ENCODE assay signal across 8 cellular contexts in genomic region chr16:84505249-84506156, GRCh38. TPM values are rescaled to one million over a fixed set of nuclear protein-coding genes. Genes with fewer than 3 reads are reported as not detected.
DNase-seq lines count a peak whose midpoint lies in the region; TF ChIP-seq lines count a peak whose summit lies in the region.

No MANE protein-coding gene starts in this region.

- H2AFZ ChIP-seq in PC-9 (peak overlapping the region; percentile 61; the same call in 1 of the 2 replicates), trophoblast cell (ENCODE audit: insufficient read depth, low read length, poor library complexity) (no peak overlapping the region)

- H3F3A ChIP-seq in PC-9 (ENCODE audit: insufficient read depth, low read depth) = peaks cover 39% of the 10 kb centered on the region

- H3K79me2 ChIP-seq in PC-9 (ENCODE audit: low read depth) (peaks cover 27% of the 10 kb centered on the region), trophoblast cell (ENCODE audit: control insufficient read depth, insufficient read depth, low read length, poor library complexity) (peaks cover 6% of the 10 kb centered on the region)

- H3K36me3 ChIP-seq in GM06990 (ENCODE audit: control insufficient read depth, insufficient read depth, low read length) (no peaks in the 10 kb centered on the region; the same call in 1 of the 2 replicates), PC-9 (ENCODE audit: low read depth) (0 out of 2 replicates have a peak, but pooled peaks cover 1% of the 10 kb centered on the region), esophagus (ENCODE audit: control insufficient read depth in 2 of 2, insufficient read depth in 2 of 2, low read length in 1 of 2) (no peaks in the 10 kb centered on the region), trophoblast cell (ENCODE audit: control insufficient read depth in 1 of 2, insufficient read depth in 2 of 2, low read length in 2 of 2) (peaks cover 2 to 4% of the 10 kb centered on the region in 2 experiments)

- H3K9me3 ChIP-seq in PC-9 (ENCODE audit: insufficient read depth, low read depth) (no peaks in the 10 kb centered on the region), esophagus (ENCODE audit: control insufficient read depth in 2 of 2, insufficient read depth in 1 of 2, low read depth in 1 of 2, low read length in 1 of 2) (no peaks in the 10 kb centered on the region), trophoblast cell (ENCODE audit: insufficient read depth, low read depth, low read length) (peaks cover 5% of the 10 kb centered on the region)

- BruUV-seq in PC-9 (replicated peaks; lab: Mats Ljungman, UMichigan) = TSS peak; percentile 25

- H2AK5ac ChIP-seq in trophoblast cell (ENCODE audit: low read length) = peak overlapping the region; percentile 87

- TF ChIP-seq CTCF in GM06990 (IDR thresholded peaks at IDR 0.05; ENCODE audit: insufficient read depth, low read length, poor library complexity, severe bottlenecking) = no peak
- no peak for TF ChIP-seq CTCF in PC-9 (conservative IDR thresholded peaks at IDR 0.05)

- CTCF ChIA-PET in PC-9 (lab: Charles Lee) = interaction anchor here (0.6 to 1.1 kb wide), 8 partner anchors 40 to 421 kb away, joined by 3 to 8 read pairs (median 4); partner anchors contain the start of gene TAF1C

- H2BK120ac ChIP-seq in trophoblast cell (ENCODE audit: insufficient read depth, low read length, poor library complexity) = peak overlapping the region; percentile 91

- intact Hi-C loops in PC-9 (cut with micrococcal nuclease; ENCODE audit: unreplicated experiment) = loop anchor here (1.0 to 2.0 kb wide), 2 partner anchors 117 to 225 kb away; no protein-coding TSS in a partner anchor

- H3K9me2 ChIP-seq in PC-9 (ENCODE audit: insufficient read depth) = no peaks in the 10 kb centered on the region

- DNase-seq in GM06990 (ENCODE audit: extremely low read depth, insufficient read length) (no peak), PC-9 (peak in 1 of 2 experiments; percentile 52), trophoblast cell (no peak), anterior cingulate cortex (lab: John Stamatoyannopoulos, UW) (no peak), NCI-H1436 (lab: John Stamatoyannopoulos, UW) (no peak), iPS-NIHi7 (ENCODE audit: extremely low spot score) (no peak), COLO668 (lab: John Stamatoyannopoulos, UW; ENCODE audit: unreplicated experiment) (no peak)

- no peak overlapping the region for H3K23ac ChIP-seq in trophoblast cell (ENCODE audit: low read length)

- POLR2A ChIA-PET in PC-9 (lab: Charles Lee; ENCODE audit: unreplicated experiment) = interaction anchor here (0.6 to 0.7 kb wide), 4 partner anchors 11 to 329 kb away, joined by 3 to 6 read pairs (median 3); partner anchors contain the start of gene COTL1

- H4K20me1 ChIP-seq in PC-9 (ENCODE audit: insufficient read depth) = no peaks in the 10 kb centered on the region

- H3K4me3 ChIP-seq in GM06990 (replicated peaks; ENCODE audit: low read depth, low read length) = peak overlapping the region; percentile 93
- H3K4me3 ChIP-seq in PC-9 = peak overlapping the region; percentile 92; the same call in 1 of the 2 replicates
- peak overlapping the region; percentile 37 to 73 for H3K4me3 ChIP-seq in esophagus (ENCODE audit: low read depth in 1 of 2, low read length in 2 of 2)
- no peak overlapping the region for H3K4me3 ChIP-seq in trophoblast cell (ENCODE audit: low read depth, low read length)

- peak overlapping the region; percentile 88 for H4K12ac ChIP-seq in trophoblast cell (ENCODE audit: low read depth, low read length)

- H2BK5ac ChIP-seq in trophoblast cell (ENCODE audit: low read depth, low read length, poor library complexity) = peak overlapping the region; percentile 75

- peak overlapping the region; percentile 84 for H3K4me2 ChIP-seq in PC-9
- H3K4me2 ChIP-seq in trophoblast cell (ENCODE audit: low read length) = peak overlapping the region; percentile 44

- H3K27me3 ChIP-seq in GM06990 (replicated peaks; ENCODE audit: control insufficient read depth, insufficient read depth, low read length) (no peaks in the 10 kb centered on the region), PC-9 (ENCODE audit: insufficient read depth, low read depth) (no peaks in the 10 kb centered on the region), esophagus (ENCODE audit: control insufficient read depth in 1 of 2, insufficient read depth in 2 of 2, low read length in 2 of 2) (no peaks in the 10 kb centered on the region), trophoblast cell (ENCODE audit: insufficient read depth, low read length) (no peaks in the 10 kb centered on the region)

- WGBS in esophagus, 2 donors = 64 to 67% methylated on average over 32 to 33 of the region's 33 CpGs
- WGBS in trophoblast cell (ENCODE audit: extremely low coverage, insufficient coverage, insufficient read length) = no CpG with 5 or more reads among the region's 33 CpGs

- peaks cover 50% of the 10 kb centered on the region for H3K4me1 ChIP-seq in PC-9 (replicated peaks; ENCODE audit: insufficient read depth)
- peaks cover 5 to 26% of the 10 kb centered on the region in 2 donors for H3K4me1 ChIP-seq in esophagus (ENCODE audit: control insufficient read depth in 2 of 2, insufficient read depth in 2 of 2, low read length in 1 of 2)
- H3K4me1 ChIP-seq in trophoblast cell (ENCODE audit: control insufficient read depth in 1 of 2, insufficient read depth in 2 of 2, low read length in 2 of 2) = peaks cover 26 to 36% of the 10 kb centered on the region in 2 experiments

- H3K18ac ChIP-seq in trophoblast cell (ENCODE audit: low read length) = peak overlapping the region; percentile 90

- H2BK12ac ChIP-seq in trophoblast cell (ENCODE audit: low read length) = peak overlapping the region; percentile 85

- peak overlapping the region; percentile 88 for H3K14ac ChIP-seq in trophoblast cell (ENCODE audit: low read length)

- H3K79me1 ChIP-seq in trophoblast cell (ENCODE audit: low read length) = peaks cover 13% of the 10 kb centered on the region

- peak overlapping the region; percentile 94 for H4K8ac ChIP-seq in trophoblast cell (ENCODE audit: low read depth, low read length)

- H3K27ac ChIP-seq in PC-9 = peak overlapping the region; percentile 59
- H3K27ac ChIP-seq in esophagus (ENCODE audit: low read depth in 2 of 2, low read length in 1 of 2) = peak overlapping the region; percentile 78 to 84
- peak overlapping the region; percentile 14 for H3K27ac ChIP-seq in trophoblast cell (ENCODE audit: low read depth, low read length)

- H3K4ac ChIP-seq in trophoblast cell (ENCODE audit: low read depth, low read length) = peak overlapping the region; percentile 66

- H4K91ac ChIP-seq in trophoblast cell (ENCODE audit: low read depth, low read length) = peak overlapping the region; percentile 96

- H3K9ac ChIP-seq in trophoblast cell (ENCODE audit: low read length) = no peak overlapping the region

RNA-seq across cellular contexts. Expression of gene MEAK7, which starts 1.0 kb away (rescaled TPM):
- 73.4 and 74.6 TPM in 2 replicates for total RNA-seq in PC-9 (2021)
- polyA plus RNA-seq in esophagus = 10 to 100 TPM in 1 of 2 donors, 1 to 10 TPM in 1; 9.5 to 13.8 TPM
- polyA plus RNA-seq in trophoblast cell (2013) = 16.0 and 16.7 TPM in 2 replicates

Comparison
In these comparisons a context has a peak if more than half of its experiments do, and no peak if none do; other contexts are left out.
1. H3K27ac ChIP-seq: peak in every context shown above with its lines; median percentile 81 in esophagus; 59 in PC-9; 14 in trophoblast cell.